12 cellular contexts compared by ENCODE assay signal in the genomic region with DNA sequence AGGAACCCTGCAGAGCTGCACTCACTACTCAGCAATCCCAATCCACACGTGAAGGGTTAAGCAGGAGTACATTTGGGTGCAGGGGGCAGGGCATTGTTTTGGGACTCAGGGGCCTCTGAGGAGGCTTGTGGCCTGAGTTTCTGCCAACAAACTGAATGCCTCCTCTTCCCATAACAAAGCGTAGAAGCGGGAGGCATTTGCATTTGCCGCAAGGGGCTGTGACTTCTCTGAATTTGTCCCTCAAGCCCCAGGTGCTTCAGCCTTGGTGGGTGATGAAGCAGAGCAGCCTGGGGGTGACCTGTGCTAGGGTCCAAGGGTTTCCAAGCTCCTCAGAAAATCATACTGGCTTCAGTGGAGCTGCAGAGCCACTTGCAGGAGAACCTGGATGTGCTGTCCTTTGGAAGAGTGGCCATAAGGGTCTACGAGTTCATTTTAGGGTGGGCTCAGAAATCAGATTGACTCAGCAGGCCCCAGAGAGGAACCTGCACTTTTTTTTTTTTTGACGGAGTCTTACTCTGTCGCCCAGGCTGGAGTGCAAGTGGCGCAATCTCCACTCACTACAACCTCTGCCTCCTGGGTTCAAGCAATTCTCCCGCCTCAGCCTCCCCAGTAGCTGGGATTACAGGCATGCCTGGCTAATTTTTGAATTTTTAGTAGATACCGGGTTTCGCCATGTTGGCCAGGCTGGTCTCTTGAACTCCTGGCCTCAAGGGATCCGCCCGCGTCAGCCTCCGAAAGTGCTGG. TPM values are rescaled to one million over a fixed set of nuclear protein-coding genes. Genes with fewer than 3 reads are reported as not detected.
A peak's percentile ranks its signal among the peaks of the same experiment; 100 is the strongest.
DNase-seq lines count a peak whose midpoint lies in the region; ATAC-seq and TF ChIP-seq lines count a peak whose summit lies in the region.
"Had no signal": no experiment of that assay in that cellular context is flagged by ENCODE, and none has a peak within 500 bp of the region (broad histone marks: within the 10 kb centered on the region; RNA-seq: fewer than 3 reads in every experiment).

No MANE protein-coding gene starts in this region.

- no peaks in the 10 kb centered on the region for H3K27me3 Mint-ChIP-seq in activated T-helper 17 cell treated with anti-CD3 and anti-CD28 coated beads, Interleukin-2, amount 50 U/mL, for 72 hours
- no peaks in the 10 kb centered on the region for H3K27me3 Mint-ChIP-seq in mesothelial cell of epicardium (ENCODE audit: low read depth)

- ATAC-seq in DND-41 (ENCODE audit: insufficient read depth, low read depth), result no peak
- no peak for ATAC-seq in activated T-helper 17 cell treated with anti-CD3 and anti-CD28 coated beads, Interleukin-2, amount 50 U/mL, for 72 hours (replicated peaks)
- no peak for ATAC-seq in psoas muscle
- ATAC-seq: stimulated activated naive CD8-positive, alpha-beta T cell treated with anti-CD3 and anti-CD28 coated beads, Interleukin-15, Interleukin-2, amounts not matched to agents 100 U/mL and 50 U/mL, for 24 hours had no signal

- intact Hi-C loops in psoas muscle (cut with DNase I), result loop anchor here in 1 of 2 donors (10.0 kb wide), 1 partner anchor 900 kb away; the partner anchor contains the start of gene EIF1B

- H3K4me3 ChIP-seq in DND-41 (ENCODE audit: low read depth in 1 of 2, low read length in 2 of 2), result peak overlapping the region in 1 of 2 experiments; percentile 99; a peak in 2 of 4 replicates
- H3K4me3 ChIP-seq in HUES6 (ENCODE audit: low read depth, low read length), result peak overlapping the region; percentile 86
- no peak overlapping the region for H3K4me3 ChIP-seq in psoas muscle

- H3K4me3 Mint-ChIP-seq in activated T-helper 17 cell treated with anti-CD3 and anti-CD28 coated beads, Interleukin-2, amount 50 U/mL, for 72 hours, result peak overlapping the region; percentile 83
- peak overlapping the region; percentile 91 for H3K4me3 Mint-ChIP-seq in mesothelial cell of epicardium

- H2AFZ ChIP-seq in DND-41 (ENCODE audit: low read depth, low read length), result no peak overlapping the region

- H3K27ac Mint-ChIP-seq in activated T-helper 17 cell treated with anti-CD3 and anti-CD28 coated beads, Interleukin-2, amount 50 U/mL, for 72 hours, result no peak overlapping the region
- peak overlapping the region; percentile 47 for H3K27ac Mint-ChIP-seq in mesothelial cell of epicardium

- no peaks in the 10 kb centered on the region for H3K27me3 ChIP-seq in DND-41 (ENCODE audit: insufficient read depth, low read length, poor library complexity)
- H3K27me3 ChIP-seq in HUES6 (ENCODE audit: control insufficient read depth, insufficient read depth, low read length), result no peaks in the 10 kb centered on the region
- no peaks in the 10 kb centered on the region for H3K27me3 ChIP-seq in psoas muscle (ENCODE audit: insufficient read depth in 3 of 3, low read length in 2 of 3)
- H3K27me3 ChIP-seq: Peyer's patch had no signal

- DNase-seq in DND-41, result no peak
- DNase-seq in mesothelial cell of epicardium (ENCODE audit: low spot score in 2 of 2, unreplicated experiment in 2 of 2), result no peak
- DNase-seq in psoas muscle, result no peak
- DNase-seq in SIG-M5 (lab: John Stamatoyannopoulos, UW), result no peak
- DNase-seq in NOMO-1 treated with DMSO at 0.1 percent for 48 hours (lab: John Stamatoyannopoulos, UW; ENCODE audit: unreplicated experiment), result no peak
- DNase-seq: activated T-cell treated with anti-CD3 and anti-CD28 coated beads, Interleukin-2, amount 50 U/mL, for 48 hours; nucleus accumbens; Peyer's patch; stimulated activated naive CD8-positive, alpha-beta T cell treated with anti-CD3 and anti-CD28 coated beads, Interleukin-15, Interleukin-2, amounts not matched to agents 100 U/mL and 50 U/mL, for 24 hours had no signal

- H3K4me2 ChIP-seq in DND-41 (ENCODE audit: insufficient read depth, low read length), result peak overlapping the region; percentile 99

- H3K27ac ChIP-seq in DND-41 (ENCODE audit: low read length), result peak overlapping the region; percentile 95; the same call in 1 of the 2 replicates
- H3K27ac ChIP-seq in HUES6 (ENCODE audit: low read depth, low read length), result peak overlapping the region; percentile 97
- no peak overlapping the region for H3K27ac ChIP-seq in psoas muscle
- H3K27ac ChIP-seq: coronary artery had no signal

- no peaks in the 10 kb centered on the region for H3K9me3 ChIP-seq in DND-41 (ENCODE audit: insufficient read depth, low read length, severe bottlenecking)
- H3K9me3 ChIP-seq in HUES6 (ENCODE audit: control insufficient read depth, insufficient read depth, low read depth, low read length), result no peaks in the 10 kb centered on the region
- H3K9me3 ChIP-seq in psoas muscle, result no peaks in the 10 kb centered on the region
- H3K9me3 ChIP-seq: Peyer's patch had no signal

- H3K36me3 ChIP-seq in DND-41 (ENCODE audit: insufficient read depth, low read length), result peaks cover 41% of the 10 kb centered on the region
- H3K36me3 ChIP-seq in HUES6 (ENCODE audit: control insufficient read depth, insufficient read depth, low read length), result peaks cover 33% of the 10 kb centered on the region
- peaks cover 3 to 33% of the 10 kb centered on the region in 2 donors for H3K36me3 ChIP-seq in psoas muscle (ENCODE audit: insufficient read depth in 1 of 2, low read depth in 1 of 2)

- WGBS in psoas muscle, 3 donors, result 81 to 95% (median 86%) methylated on average over 15 of the region's 15 CpGs

- no peaks in the 10 kb centered on the region for H3K9me3 Mint-ChIP-seq in activated T-helper 17 cell treated with anti-CD3 and anti-CD28 coated beads, Interleukin-2, amount 50 U/mL, for 72 hours
- H3K9me3 Mint-ChIP-seq in mesothelial cell of epicardium, result no peaks in the 10 kb centered on the region

- H4K20me1 ChIP-seq in DND-41 (ENCODE audit: insufficient read depth, low read length), result peaks cover 34% of the 10 kb centered on the region

- TF ChIP-seq CTCF in DND-41 (IDR thresholded peaks at IDR 0.05; ENCODE audit: borderline replicate concordance, extremely low read depth, low read length, poor library complexity, severe bottlenecking) (no peak), mesothelial cell of epicardium (IDR thresholded peaks at IDR 0.05; ENCODE audit: unreplicated experiment) (no peak), psoas muscle (IDR thresholded peaks at IDR 0.05) (no peak)

- H3K4me1 Mint-ChIP-seq in activated T-helper 17 cell treated with anti-CD3 and anti-CD28 coated beads, Interleukin-2, amount 50 U/mL, for 72 hours, result peaks cover 7% of the 10 kb centered on the region
- peaks cover 24% of the 10 kb centered on the region for H3K4me1 Mint-ChIP-seq in mesothelial cell of epicardium

- H3K9ac ChIP-seq in DND-41 (ENCODE audit: low read depth, low read length), result peak overlapping the region; percentile 94
- peak overlapping the region; percentile 98 for H3K9ac ChIP-seq in HUES6 (ENCODE audit: low read length)

- H3K4me1 ChIP-seq in DND-41 (ENCODE audit: insufficient read depth, low read length) (peaks cover 44% of the 10 kb centered on the region), HUES6 (ENCODE audit: control insufficient read depth, insufficient read depth, low read length) (peaks cover 33% of the 10 kb centered on the region), psoas muscle (peaks cover 12% of the 10 kb centered on the region)

- H3K79me2 ChIP-seq in DND-41 (ENCODE audit: insufficient read depth, low read length), result peaks cover 43% of the 10 kb centered on the region

- H3K36me3 Mint-ChIP-seq in activated T-helper 17 cell treated with anti-CD3 and anti-CD28 coated beads, Interleukin-2, amount 50 U/mL, for 72 hours (ENCODE audit: low read depth), result peaks cover 51% of the 10 kb centered on the region
- peaks cover 19% of the 10 kb centered on the region for H3K36me3 Mint-ChIP-seq in mesothelial cell of epicardium

RNA-seq across cellular contexts. Expression of gene RPSA, which starts 1.4 kb away (rescaled TPM):
- total RNA-seq in activated T-helper 17 cell treated with anti-CD3 and anti-CD28 coated beads, Interleukin-2, amount 50 U/mL, for 72 hours, result 1,000 to 10,000 TPM; 2,603 to 2,924 TPM
- total RNA-seq in mesothelial cell of epicardium (1,061 to 1,093 TPM (median 1,080 TPM) in 3 replicates), psoas muscle (100 to 1,000 TPM; 285 to 738 (median 504) TPM)
- 1,000 to 10,000 TPM in 1 of 3 donors, 100 to 1,000 TPM in 2; 824 to 1,445 (median 961) TPM for polyA plus RNA-seq in psoas muscle

RNA-seq across cellular contexts. Expression of gene SLC25A38, which starts 21.9 kb away (rescaled TPM):
- total RNA-seq in activated T-helper 17 cell treated with anti-CD3 and anti-CD28 coated beads, Interleukin-2, amount 50 U/mL, for 72 hours, result 10 to 100 TPM; 21.3 to 38.2 TPM
- 25.6 to 28.4 TPM (median 28.1 TPM) in 3 replicates for total RNA-seq in mesothelial cell of epicardium
- 10 to 100 TPM; 24.9 to 34.8 (median 30.4) TPM for total RNA-seq in psoas muscle
- 10 to 100 TPM; 29.1 to 86.5 (median 31.1) TPM for polyA plus RNA-seq in psoas muscle
